In the genomic region with DNA sequence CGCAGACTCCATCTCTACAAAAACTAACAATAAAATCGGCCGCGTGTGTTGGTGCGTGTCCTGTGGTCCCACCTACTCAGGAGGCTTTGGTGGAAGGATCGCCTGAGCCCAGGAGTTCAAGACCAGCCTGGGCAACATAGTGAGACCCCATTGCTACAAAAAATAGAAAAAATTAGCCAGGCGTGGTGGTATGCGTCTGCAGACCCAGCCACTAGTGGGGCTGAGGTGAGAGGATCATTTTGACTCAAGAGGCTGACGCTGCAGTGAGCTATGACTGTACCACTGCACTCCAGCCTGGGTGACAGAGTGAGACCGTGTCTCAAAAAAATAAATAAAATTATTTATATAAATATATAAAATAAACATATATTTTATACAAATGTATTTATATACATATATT, we compare ENCODE assay signal across 16 cellular contexts. TPM values are rescaled to one million over a fixed set of nuclear protein-coding genes. Genes with fewer than 3 reads are reported as not detected.
DNase-seq lines count a peak whose midpoint lies in the region; ATAC-seq, FAIRE-seq and TF ChIP-seq lines count a peak whose summit lies in the region.
"Had no signal": no experiment of that assay in that cellular context is flagged by ENCODE, and none has a peak within 500 bp of the region (broad histone marks: within the 10 kb centered on the region; RNA-seq: fewer than 3 reads in every experiment).

No MANE protein-coding gene starts in this region.

- no peak overlapping the region for H3K27ac ChIP-seq in K562 (ENCODE audit: extremely low read depth, low read depth, low read length)

- peaks cover 0 to 4% of the 10 kb centered on the region in 2 experiments; a peak in 2 of 5 replicates for H3K4me1 ChIP-seq in K562 (replicated peaks in 1 of 2; ENCODE audit: control insufficient read depth in 2 of 2, insufficient read depth in 2 of 2, low read length in 2 of 2)

- TF ChIP-seq CTCF in natural killer cell (IDR thresholded peaks at IDR 0.05) (no peak), K562 (IDR thresholded peaks at IDR 0.05 in 2 of 3, conservative IDR thresholded peaks at IDR 0.05 in 1 of 3; ENCODE audit: insufficient read depth in 2 of 3, low read depth in 1 of 3, low read length in 3 of 3) (no peak), GM13976 (IDR thresholded peaks at IDR 0.05; ENCODE audit: borderline replicate concordance, control extremely low read depth, extremely low read depth, insufficient read depth, missing control alignments) (no peak)

- in situ Hi-C loops in K562 (cut with MboI) (loop anchor here (10.0 kb wide), 1 partner anchor 186 kb away; no protein-coding TSS in a partner anchor), GM13976 (cut with MboI; ENCODE audit: low sequenced_read_pairs, unreplicated experiment) (no loop called here)

- intact Hi-C loops in natural killer cell (cut with micrococcal nuclease) (no loop called here), K562 (cut with micrococcal nuclease) (no loop called here)

- no peak overlapping the region for H3K4me2 ChIP-seq in K562 (ENCODE audit: insufficient read depth, low read length)

- POLR2A ChIA-PET in K562 (lab: Yijun Ruan, JAX), result no interaction called here

- no peaks in the 10 kb centered on the region for H3K9me3 ChIP-seq in K562 (replicated peaks; ENCODE audit: control insufficient read depth, insufficient read depth, low read depth, low read length)

- CTCF ChIA-PET in activated CD8-positive, alpha-beta memory T cell treated with anti-CD3 and anti-CD28 coated beads, Interleukin-2, amount 10 ng/mL, durations not matched to agents 7 days and 5 days (lab: Charles Lee), result no interaction called here
- CTCF ChIA-PET in K562 (lab: Yijun Ruan, JAX; ENCODE audit: low intra/inter-chr PET ratio), result no interaction called here

- TF ChIP-seq EP300 in K562 (IDR thresholded peaks at IDR 0.05; ENCODE audit: low read length), result no peak

- H3K4me1 Mint-ChIP-seq in activated CD8-positive, alpha-beta memory T cell treated with anti-CD3 and anti-CD28 coated beads, Interleukin-2, amount 10 ng/mL, durations not matched to agents 7 days and 5 days, result no peaks in the 10 kb centered on the region
- H3K4me1 Mint-ChIP-seq in natural killer cell treated with Interleukin-12 subunit alpha and Interleukin-12 subunit beta and Interleukin-15 and Interleukin-18, amount 100 ng/mL, for 72 hours (ENCODE audit: low read depth in 2 of 2), result no peaks in the 10 kb centered on the region
- no peaks in the 10 kb centered on the region for H3K4me1 Mint-ChIP-seq in natural killer cell
- no peaks in the 10 kb centered on the region for H3K4me1 Mint-ChIP-seq in stimulated activated naive B cell treated with anti-CD40 and anti-IgM and Interleukin-4, amounts not matched to agents 10 μg/mL and 1 μg/mL and 100 μg/mL, for 72 hours

- no peaks in the 10 kb centered on the region for H3K9me1 ChIP-seq in K562 (ENCODE audit: control insufficient read depth, insufficient read depth, low read length)

- peaks cover 29% of the 10 kb centered on the region for H3K36me3 Mint-ChIP-seq in activated CD8-positive, alpha-beta memory T cell treated with anti-CD3 and anti-CD28 coated beads, Interleukin-2, amount 10 ng/mL, durations not matched to agents 7 days and 5 days
- peaks cover 13% of the 10 kb centered on the region for H3K36me3 Mint-ChIP-seq in natural killer cell treated with Interleukin-12 subunit alpha and Interleukin-12 subunit beta and Interleukin-15 and Interleukin-18, amount 100 ng/mL, for 72 hours
- no peaks in the 10 kb centered on the region for H3K36me3 Mint-ChIP-seq in natural killer cell
- H3K36me3 Mint-ChIP-seq in stimulated activated naive B cell treated with anti-CD40 and anti-IgM and Interleukin-4, amounts not matched to agents 10 μg/mL and 1 μg/mL and 100 μg/mL, for 72 hours, result peaks cover 47 to 52% of the 10 kb centered on the region in 2 donors

- TF ChIP-seq RAD21 in K562 (CRISPR knock-in tag; conservative IDR thresholded peaks at IDR 0.05 in 1 of 2, IDR thresholded peaks at IDR 0.05 in 1 of 2), result no peak

- H3K27me3 ChIP-seq in K562 (ENCODE audit: control insufficient read depth in 2 of 2, insufficient read depth in 2 of 2, low read length in 2 of 2), result no peaks in the 10 kb centered on the region

- no peaks in the 10 kb centered on the region for H3K79me2 ChIP-seq in K562 (ENCODE audit: control insufficient read depth, insufficient read depth, low read length)

- no TSS peak for BruUV-seq in K562 (replicated peaks; lab: Mats Ljungman, UMichigan)

- H2AFZ ChIP-seq in K562 (ENCODE audit: low read depth, low read length), result no peak overlapping the region

- WGBS in K562 (ENCODE audit: insufficient coverage, low coverage, missing lambda C conversion rate), result 93% methylated on average over 9 of the region's 10 CpGs

- H3K4me3 ChIP-seq in K562, result no peak overlapping the region

- FAIRE-seq in K562 (lab: Jason Lieb, UNC), result no peak

- H3K9ac ChIP-seq in K562 (ENCODE audit: insufficient read depth in 1 of 2, low read depth in 2 of 2, low read length in 2 of 2), result no peak overlapping the region

- H3K36me3 ChIP-seq in K562 (ENCODE audit: control insufficient read depth, insufficient read depth, low read length), result peaks cover 3% of the 10 kb centered on the region; the same call in 1 of the 3 replicates

- DNase-seq in activated CD8-positive, alpha-beta memory T cell treated with anti-CD3 and anti-CD28 coated beads, Interleukin-2, amount 10 ng/mL, durations not matched to agents 7 days and 5 days, result peak; percentile 68
- no peak for DNase-seq in activated CD8-positive, alpha-beta memory T cell treated with anti-CD3 and anti-CD28 coated beads for 24 hours
- no peak for DNase-seq in natural killer cell treated with Interleukin-12 subunit alpha and Interleukin-12 subunit beta and Interleukin-15 and Interleukin-18, amount 100 ng/mL, for 72 hours (ENCODE audit: low spot score)
- no peak for DNase-seq in natural killer cell
- no peak for DNase-seq in K562 (ENCODE audit: extremely low read depth in 1 of 4, low spot score in 3 of 4)
- no peak for DNase-seq in stimulated activated naive B cell treated with anti-CD40 and anti-IgM and Interleukin-4, amounts not matched to agents 10 μg/mL and 1 μg/mL and 100 μg/mL, for 72 hours
- DNase-seq in GM13976 (ENCODE audit: low spot score), result no peak
- DNase-seq: CD4-positive, alpha-beta memory T cell; H9; KG1; NCI-H1436; NCI-H2029; NCI-H2171; NCI-H446; NK-92 treated with Interleukin-12 subunit alpha and Interleukin-12 subunit beta, amount 100 ng/mL, for 24 hours had no signal

- no peak overlapping the region for H3K4me3 Mint-ChIP-seq in activated CD8-positive, alpha-beta memory T cell treated with anti-CD3 and anti-CD28 coated beads, Interleukin-2, amount 10 ng/mL, durations not matched to agents 7 days and 5 days
- H3K4me3 Mint-ChIP-seq in natural killer cell treated with Interleukin-12 subunit alpha and Interleukin-12 subunit beta and Interleukin-15 and Interleukin-18, amount 100 ng/mL, for 72 hours, result no peak overlapping the region
- H3K4me3 Mint-ChIP-seq in natural killer cell, result no peak overlapping the region
- H3K4me3 Mint-ChIP-seq in stimulated activated naive B cell treated with anti-CD40 and anti-IgM and Interleukin-4, amounts not matched to agents 10 μg/mL and 1 μg/mL and 100 μg/mL, for 72 hours, result no peak overlapping the region
- H3K4me3 Mint-ChIP-seq: CD4-positive, alpha-beta memory T cell; H9 had no signal

- TF ChIP-seq POLR2A in K562 (conservative IDR thresholded peaks at IDR 0.05), result no peak

- ATAC-seq in activated CD8-positive, alpha-beta memory T cell treated with anti-CD3 and anti-CD28 coated beads, Interleukin-2, amount 10 ng/mL, durations not matched to agents 7 days and 5 days, result peak; percentile 63
- peak; percentile 73 to 87 for ATAC-seq in natural killer cell treated with Interleukin-12 subunit alpha and Interleukin-12 subunit beta and Interleukin-15 and Interleukin-18, amount 100 ng/mL, for 72 hours
- no peak for ATAC-seq in natural killer cell
- no peak for ATAC-seq in K562
- ATAC-seq in stimulated activated naive B cell treated with anti-CD40 and anti-IgM and Interleukin-4, amounts not matched to agents 10 μg/mL and 1 μg/mL and 100 μg/mL, for 72 hours (replicated peaks), result peak; percentile 60 to 67
- no peak for ATAC-seq in HG03196 (IDR thresholded peaks at IDR 0.05; ENCODE audit: unreplicated experiment)

- H3K27me3 Mint-ChIP-seq in activated CD8-positive, alpha-beta memory T cell treated with anti-CD3 and anti-CD28 coated beads, Interleukin-2, amount 10 ng/mL, durations not matched to agents 7 days and 5 days, result no peaks in the 10 kb centered on the region
- H3K27me3 Mint-ChIP-seq in natural killer cell treated with Interleukin-12 subunit alpha and Interleukin-12 subunit beta and Interleukin-15 and Interleukin-18, amount 100 ng/mL, for 72 hours, result no peaks in the 10 kb centered on the region
- no peaks in the 10 kb centered on the region for H3K27me3 Mint-ChIP-seq in natural killer cell (ENCODE audit: low read depth in 2 of 2)
- no peaks in the 10 kb centered on the region for H3K27me3 Mint-ChIP-seq in stimulated activated naive B cell treated with anti-CD40 and anti-IgM and Interleukin-4, amounts not matched to agents 10 μg/mL and 1 μg/mL and 100 μg/mL, for 72 hours
- H3K27me3 Mint-ChIP-seq: CD4-positive, alpha-beta memory T cell had no signal

- H3K9me3 Mint-ChIP-seq in activated CD8-positive, alpha-beta memory T cell treated with anti-CD3 and anti-CD28 coated beads, Interleukin-2, amount 10 ng/mL, durations not matched to agents 7 days and 5 days (ENCODE audit: low read depth), result no peaks in the 10 kb centered on the region
- H3K9me3 Mint-ChIP-seq in natural killer cell treated with Interleukin-12 subunit alpha and Interleukin-12 subunit beta and Interleukin-15 and Interleukin-18, amount 100 ng/mL, for 72 hours, result no peaks in the 10 kb centered on the region
- no peaks in the 10 kb centered on the region for H3K9me3 Mint-ChIP-seq in natural killer cell
- H3K9me3 Mint-ChIP-seq in stimulated activated naive B cell treated with anti-CD40 and anti-IgM and Interleukin-4, amounts not matched to agents 10 μg/mL and 1 μg/mL and 100 μg/mL, for 72 hours, result no peaks in the 10 kb centered on the region
- H3K9me3 Mint-ChIP-seq: CD4-positive, alpha-beta memory T cell; H9 had no signal

- no peaks in the 10 kb centered on the region for H4K20me1 ChIP-seq in K562 (replicated peaks; ENCODE audit: control insufficient read depth, insufficient read depth, low read length)

- H3K27ac Mint-ChIP-seq in activated CD8-positive, alpha-beta memory T cell treated with anti-CD3 and anti-CD28 coated beads, Interleukin-2, amount 10 ng/mL, durations not matched to agents 7 days and 5 days, result no peak overlapping the region
- H3K27ac Mint-ChIP-seq in natural killer cell treated with Interleukin-12 subunit alpha and Interleukin-12 subunit beta and Interleukin-15 and Interleukin-18, amount 100 ng/mL, for 72 hours, result no peak overlapping the region
- no peak overlapping the region for H3K27ac Mint-ChIP-seq in natural killer cell
- no peak overlapping the region for H3K27ac Mint-ChIP-seq in stimulated activated naive B cell treated with anti-CD40 and anti-IgM and Interleukin-4, amounts not matched to agents 10 μg/mL and 1 μg/mL and 100 μg/mL, for 72 hours
- H3K27ac Mint-ChIP-seq: H9 had no signal

RNA-seq across cellular contexts. Expression of gene ASMTL, which starts 22.3 kb away (rescaled TPM):
- total RNA-seq in activated CD8-positive, alpha-beta memory T cell treated with anti-CD3 and anti-CD28 coated beads, Interleukin-2, amount 10 ng/mL, durations not matched to agents 7 days and 5 days, result 10 to 100 TPM; 39.9 to 44.7 TPM
- total RNA-seq in natural killer cell treated with Interleukin-12 subunit alpha and Interleukin-12 subunit beta and Interleukin-15 and Interleukin-18, amount 100 ng/mL, for 72 hours, result 10 to 100 TPM; 84.8 to 94.2 TPM
- total RNA-seq in natural killer cell, result 10 to 100 TPM; 58.5 to 80.3 (median 66.1) TPM
- total RNA-seq in K562 (2011; cell fraction: chromatin; rRNA removed; ENCODE audit: low replicate concordance), result 21.1 and 30.0 TPM in 2 replicates
- 19.0 and 21.1 TPM in 2 replicates for total RNA-seq in K562 (2011; cell fraction: nucleolus; rRNA removed)
- 16.6 and 25.3 TPM in 2 replicates for total RNA-seq in K562 (2011; cell fraction: nucleoplasm; rRNA removed)
- 11.8 and 12.2 TPM in 2 replicates for total RNA-seq in K562 (2014; rRNA removed)
- 3.9 and 4.4 TPM in 2 replicates for total RNA-seq in K562 (2014; rRNA removed; fragmentation: Illumina TruSeq; extraction: Trizol)
- total RNA-seq in K562 (2015; rRNA removed; fragmentation: Illumina TruSeq; extraction: Trizol), result 7.1 and 8.2 TPM in 2 replicates
- total RNA-seq in K562 (2021), result 18.0 and 20.6 TPM in 2 replicates
- 7.8 and 13.9 TPM in 2 replicates for polyA plus RNA-seq in K562 (2011; rRNA removed)
- 11.3 and 16.3 TPM in 2 replicates for polyA plus RNA-seq in K562 (2011; cell fraction: cytosol; rRNA removed)
- polyA plus RNA-seq in K562 (2011; cell fraction: nucleus; rRNA removed), result 15.2 and 17.1 TPM in 2 replicates
- polyA plus RNA-seq in K562 (2012), result 12.1 and 26.9 TPM in 2 replicates
- polyA plus RNA-seq in K562 (2014; fragmentation: Illumina TruSeq; extraction: Trizol), result 7.6 and 11.9 TPM in 2 replicates
- 1 to 10 TPM in 1 of 2 experiments, under 1 TPM in 1; 0.56 to 1.2 TPM for polyA plus RNA-seq in K562 (2014; fragmentation: Nextera tagmentation; extraction: Ambion mirVana)
- polyA plus RNA-seq in K562 (2014; rRNA removed), result 17.1 and 20.3 TPM in 2 replicates
- polyA minus RNA-seq in K562 (2011; rRNA and poly(A)+ RNA removed), result 5.0 and 5.6 TPM in 2 replicates
- 6.2 and 11.7 TPM in 2 replicates for polyA minus RNA-seq in K562 (2011; cell fraction: cytosol; rRNA and poly(A)+ RNA removed)
- 5.3 and 7.9 TPM in 2 replicates for polyA minus RNA-seq in K562 (2011; cell fraction: nucleus; rRNA and poly(A)+ RNA removed)

RNA-seq across cellular contexts. Expression of gene SLC25A6, which starts 38.5 kb away (rescaled TPM):
- 100 to 1,000 TPM; 204 to 235 TPM for total RNA-seq in activated CD8-positive, alpha-beta memory T cell treated with anti-CD3 and anti-CD28 coated beads, Interleukin-2, amount 10 ng/mL, durations not matched to agents 7 days and 5 days
- 100 to 1,000 TPM; 224 to 343 TPM for total RNA-seq in natural killer cell treated with Interleukin-12 subunit alpha and Interleukin-12 subunit beta and Interleukin-15 and Interleukin-18, amount 100 ng/mL, for 72 hours
- total RNA-seq in natural killer cell (100 to 1,000 TPM; 157 to 197 (median 178) TPM), K562 (2014; rRNA removed) (150 and 196 TPM in 2 replicates), K562 (2014; rRNA removed; fragmentation: Illumina TruSeq; extraction: Trizol) (43.0 and 58.7 TPM in 2 replicates), K562 (2015; rRNA removed; fragmentation: Illumina TruSeq; extraction: Trizol) (177 and 181 TPM in 2 replicates), K562 (2021) (318 and 330 TPM in 2 replicates)
- 32.2 and 125 TPM in 2 replicates for total RNA-seq in K562 (2011; cell fraction: chromatin; rRNA removed; ENCODE audit: low replicate concordance)
- total RNA-seq in K562 (2011; cell fraction: nucleolus; rRNA removed), result 167 and 186 TPM in 2 replicates
- 94.8 and 148 TPM in 2 replicates for total RNA-seq in K562 (2011; cell fraction: nucleoplasm; rRNA removed)
- polyA plus RNA-seq in K562 (2011; rRNA removed) (129 and 261 TPM in 2 replicates), K562 (2014; fragmentation: Illumina TruSeq; extraction: Trizol) (118 and 276 TPM in 2 replicates), K562 (2014; fragmentation: Nextera tagmentation; extraction: Ambion mirVana) (10 to 100 TPM; 24.6 to 39.3 TPM), K562 (2014; rRNA removed) (260 and 272 TPM in 2 replicates)
- 445 and 542 TPM in 2 replicates for polyA plus RNA-seq in K562 (2011; cell fraction: cytosol; rRNA removed)
- 114 and 138 TPM in 2 replicates for polyA plus RNA-seq in K562 (2011; cell fraction: nucleus; rRNA removed)
- 340 and 778 TPM in 2 replicates for polyA plus RNA-seq in K562 (2012)
- 84.2 and 86.4 TPM in 2 replicates for polyA minus RNA-seq in K562 (2011; rRNA and poly(A)+ RNA removed)
- 213 and 368 TPM in 2 replicates for polyA minus RNA-seq in K562 (2011; cell fraction: cytosol; rRNA and poly(A)+ RNA removed)
- polyA minus RNA-seq in K562 (2011; cell fraction: nucleus; rRNA and poly(A)+ RNA removed), result 69.5 and 102 TPM in 2 replicates

Comparison
In these comparisons a context has a peak if more than half of its experiments do, and no peak if none do; other contexts are left out.
1. ATAC-seq: peak in activated CD8-positive, alpha-beta memory T cell treated with anti-CD3 and anti-CD28 coated beads, Interleukin-2, amount 10 ng/mL, durations not matched to agents 7 days and 5 days (single experiment), natural killer cell treated with Interleukin-12 subunit alpha and Interleukin-12 subunit beta and Interleukin-15 and Interleukin-18, amount 100 ng/mL, for 72 hours (2 of 2) and stimulated activated naive B cell treated with anti-CD40 and anti-IgM and Interleukin-4, amounts not matched to agents 10 μg/mL and 1 μg/mL and 100 μg/mL, for 72 hours (2 of 2); none in natural killer cell (0 of 3), K562 (single experiment) and HG03196 (single experiment).